ENCODE assay signal across 8 cellular contexts in the genomic region with DNA sequence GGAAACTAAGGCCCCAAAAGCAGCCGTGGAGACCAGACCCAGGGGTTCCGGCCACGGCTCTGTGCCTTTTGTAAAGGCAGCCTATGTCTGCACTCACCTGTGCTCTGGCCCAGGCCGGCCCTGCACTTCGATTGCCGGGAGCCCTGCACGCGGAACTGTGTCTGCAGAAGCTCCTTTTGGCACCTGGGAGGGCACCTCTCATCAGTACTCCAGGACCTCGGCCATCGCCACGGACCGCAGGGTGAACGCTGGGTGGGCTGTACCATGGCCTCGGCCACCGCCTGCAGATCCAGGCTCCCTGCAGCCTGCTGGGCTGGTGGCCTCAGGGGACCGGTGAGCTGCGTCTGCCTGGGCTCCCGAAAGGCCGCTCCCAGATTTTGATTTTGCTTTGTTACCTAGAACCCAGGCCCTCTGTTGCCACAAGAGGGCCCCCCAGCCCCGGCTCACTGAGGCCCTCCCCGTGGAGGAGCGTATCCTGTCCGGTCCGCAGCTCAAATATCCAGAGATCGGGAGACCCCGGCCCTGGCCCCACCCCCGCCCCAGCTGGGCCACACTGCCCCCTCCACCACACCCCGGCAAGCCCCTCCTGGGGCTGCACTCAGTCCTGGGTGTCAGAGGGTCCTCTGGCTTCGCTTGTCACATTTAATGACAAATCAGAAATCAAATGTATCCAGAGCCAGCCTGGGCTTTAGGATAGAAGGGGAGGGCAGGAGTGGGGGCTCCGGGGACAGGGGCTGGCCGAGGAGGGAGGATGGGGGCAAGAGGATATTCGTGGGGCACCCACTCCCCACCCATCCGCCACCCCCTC.
DNase-seq lines count a peak whose midpoint lies in the region; ATAC-seq and TF ChIP-seq lines count a peak whose summit lies in the region.

No MANE protein-coding gene starts in this region.

- DNase-seq in SIG-M5 treated with dmso at 0.1 percent for 504 hours (lab: John Stamatoyannopoulos, UW; ENCODE audit: unreplicated experiment) (peak; percentile 52), SIG-M5 (lab: John Stamatoyannopoulos, UW) (no peak), NCI-H226 (peak; percentile 28), chondrocyte (ENCODE audit: low spot score) (no peak), lower leg skin (ENCODE audit: low spot score in 2 of 2) (peak; percentile 37 to 90)
- DNase-seq in activated CD4-positive, alpha-beta T cell treated with anti-CD3 and anti-CD28 coated beads for 1 hour = peak; percentile 51
- DNase-seq in stimulated activated CD4-positive, alpha-beta T cell treated with anti-CD3 and anti-CD28 coated beads, Interleukin-4, amount 100 ng/mL, for 4 hours = peak; percentile 55 to 67

- peak; percentile 96 for TF ChIP-seq CTCF in chondrocyte (IDR thresholded peaks at IDR 0.05)
- no peak for TF ChIP-seq CTCF in lower leg skin (IDR thresholded peaks at IDR 0.05)

- H3K27ac Mint-ChIP-seq in chondrocyte (ENCODE audit: unreplicated experiment) = no peak overlapping the region

- peaks cover 1% of the 10 kb centered on the region for H3K36me3 Mint-ChIP-seq in chondrocyte (ENCODE audit: low read depth)

- WGBS in lower leg skin, 2 donors = 30 to 33% methylated on average over 26 to 30 of the region's 33 CpGs

- intact Hi-C loops in lower leg skin (cut with DNase I; ENCODE audit: low total_unique reads) = no loop called here

- H3K4me3 Mint-ChIP-seq in chondrocyte (ENCODE audit: unreplicated experiment) = no peak overlapping the region

- no peak overlapping the region for H3K4me3 ChIP-seq in lower leg skin (ENCODE audit: low read depth, poor library complexity, severe bottlenecking)

- no peak for ATAC-seq in GM21515 (IDR thresholded peaks at IDR 0.05; ENCODE audit: unreplicated experiment)

- H3K9me3 Mint-ChIP-seq in chondrocyte (ENCODE audit: low read depth) = peaks cover 7% of the 10 kb centered on the region

- peaks cover 15% of the 10 kb centered on the region for H3K27me3 Mint-ChIP-seq in chondrocyte (ENCODE audit: low read depth)

- no peak for TF ChIP-seq POLR2A in lower leg skin (IDR thresholded peaks at IDR 0.05)

- peaks cover 9% of the 10 kb centered on the region for H3K4me1 Mint-ChIP-seq in chondrocyte (ENCODE audit: low read depth)

Comparison
In these comparisons a context has a peak if more than half of its experiments do, and no peak if none do; other contexts are left out.
1. DNase-seq: peak in SIG-M5 treated with dmso at 0.1 percent for 504 hours (single experiment), NCI-H226 (single experiment), activated CD4-positive, alpha-beta T cell treated with anti-CD3 and anti-CD28 coated beads for 1 hour (single experiment), lower leg skin (2 of 2) and stimulated activated CD4-positive, alpha-beta T cell treated with anti-CD3 and anti-CD28 coated beads, Interleukin-4, amount 100 ng/mL, for 4 hours (2 of 2); none in SIG-M5 (single experiment) and chondrocyte (single experiment).